ENCODE assay signal across 14 cellular contexts in the genomic region with DNA sequence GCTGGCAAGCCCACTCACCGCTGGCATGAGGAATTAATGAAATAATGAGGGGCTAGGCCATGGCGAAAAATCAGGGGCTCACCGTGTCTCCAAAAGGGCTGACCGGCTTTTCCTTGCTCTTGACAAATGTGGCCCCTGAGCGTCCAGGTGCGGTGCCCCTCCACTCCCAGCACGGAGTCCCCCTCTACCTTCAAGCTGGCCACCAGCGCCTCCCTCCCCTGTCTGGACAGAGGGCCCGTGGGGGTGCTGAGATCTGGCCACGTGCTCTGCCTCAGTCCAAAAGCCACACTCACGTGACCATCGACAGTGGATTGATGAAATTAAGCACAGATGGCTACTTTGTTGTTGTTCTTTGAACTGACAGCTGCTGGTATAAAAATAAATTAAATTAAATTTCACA.
A peak's percentile ranks its signal among the peaks of the same experiment; 100 is the strongest.
DNase-seq lines count a peak whose midpoint lies in the region; ATAC-seq and TF ChIP-seq lines count a peak whose summit lies in the region.
"Had no signal": no experiment of that assay in that cellular context is flagged by ENCODE, and none has a peak within 500 bp of the region (broad histone marks: within the 10 kb centered on the region; RNA-seq: fewer than 3 reads in every experiment).

No MANE protein-coding gene starts in this region.

- no peaks in the 10 kb centered on the region for H3K27me3 Mint-ChIP-seq in mesothelial cell of epicardium (ENCODE audit: low read depth)

- no peak overlapping the region for H3K27ac Mint-ChIP-seq in mesothelial cell of epicardium
- H3K27ac Mint-ChIP-seq: CD4-positive, alpha-beta memory T cell had no signal

- DNase-seq in D341Med (ENCODE audit: low spot score), result peak; percentile 24
- DNase-seq in LHCN-M2 (ENCODE audit: low read depth), result peak; percentile 21
- peak; percentile 3 for DNase-seq in fibroblast of peridontal ligament (ENCODE audit: extremely low read depth)
- no peak for DNase-seq in sciatic nerve (ENCODE audit: low spot score)
- no peak for DNase-seq in kidney glomerular epithelial cell (lab: John Stamatoyannopoulos, UW)
- no peak for DNase-seq in mesothelial cell of epicardium (ENCODE audit: low spot score in 2 of 2, unreplicated experiment in 2 of 2)
- DNase-seq: CD4-positive, alpha-beta memory T cell; DND-41; GDM1; NCI-H1092; NCI-H146 had no signal

- ATAC-seq in sciatic nerve (peak; percentile 81), GM21717 (IDR thresholded peaks at IDR 0.05; ENCODE audit: unreplicated experiment) (no peak)
- ATAC-seq: GM12878, Right ventricle myocardium inferior had no signal

- H3K36me3 Mint-ChIP-seq in mesothelial cell of epicardium, result no peaks in the 10 kb centered on the region
- H3K36me3 Mint-ChIP-seq: CD4-positive, alpha-beta memory T cell had no signal

- intact Hi-C loops in sciatic nerve (cut with DNase I), result no loop called here

- no peak overlapping the region for H3K4me3 Mint-ChIP-seq in mesothelial cell of epicardium
- H3K4me3 Mint-ChIP-seq: CD4-positive, alpha-beta memory T cell had no signal

- H3K9me3 Mint-ChIP-seq in mesothelial cell of epicardium, result no peaks in the 10 kb centered on the region

- TF ChIP-seq CTCF in mesothelial cell of epicardium (IDR thresholded peaks at IDR 0.05; ENCODE audit: unreplicated experiment), result no peak

- peaks cover 28% of the 10 kb centered on the region for H3K4me1 Mint-ChIP-seq in mesothelial cell of epicardium
- H3K4me1 Mint-ChIP-seq: CD4-positive, alpha-beta memory T cell had no signal

Comparison
In these comparisons a context has a peak if more than half of its experiments do, and no peak if none do; other contexts are left out.
1. DNase-seq: peak in D341Med (single experiment), LHCN-M2 (single experiment) and fibroblast of peridontal ligament (single experiment); none in sciatic nerve (single experiment), kidney glomerular epithelial cell (single experiment) and mesothelial cell of epicardium (0 of 2).